In the genomic region with DNA sequence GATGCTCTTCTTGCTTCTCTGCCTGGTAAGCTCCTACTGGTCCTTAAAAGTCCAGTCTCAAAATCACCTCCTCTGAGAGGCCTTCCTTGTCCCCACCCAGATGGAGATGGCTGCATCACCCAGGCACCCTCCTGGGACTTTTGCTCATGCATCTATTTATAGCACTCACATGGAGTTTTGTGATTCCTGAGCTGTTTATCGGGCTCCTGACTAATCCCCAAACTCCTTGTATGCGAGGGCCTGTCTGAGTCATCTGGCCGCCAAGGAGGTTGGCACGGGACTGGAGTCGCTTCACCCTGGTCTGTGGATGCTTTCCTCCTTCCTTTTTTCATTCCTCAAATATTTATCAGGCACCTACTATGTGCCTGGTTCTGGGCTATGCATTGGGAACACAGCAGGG, we compare ENCODE assay signal across 1 cellular context.
TF ChIP-seq lines count a peak whose summit lies in the region.

No MANE protein-coding gene starts in this region.

TF ChIP-seq in SK-N-SH, 30 proteins besides CTCF, POLR2A, EP300 and RAD21 (continued from another document):
- TF ChIP-seq, protein P1, sequence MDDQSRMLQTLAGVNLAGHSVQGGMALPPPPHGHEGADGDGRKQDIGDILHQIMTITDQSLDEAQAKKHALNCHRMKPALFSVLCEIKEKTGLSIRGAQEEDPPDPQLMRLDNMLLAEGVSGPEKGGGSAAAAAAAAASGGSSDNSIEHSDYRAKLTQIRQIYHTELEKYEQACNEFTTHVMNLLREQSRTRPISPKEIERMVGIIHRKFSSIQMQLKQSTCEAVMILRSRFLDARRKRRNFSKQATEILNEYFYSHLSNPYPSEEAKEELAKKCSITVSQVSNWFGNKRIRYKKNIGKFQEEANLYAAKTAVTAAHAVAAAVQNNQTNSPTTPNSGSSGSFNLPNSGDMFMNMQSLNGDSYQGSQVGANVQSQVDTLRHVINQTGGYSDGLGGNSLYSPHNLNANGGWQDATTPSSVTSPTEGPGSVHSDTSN (IDR thresholded peaks at IDR 0.05) = peak; percentile 36
- TF ChIP-seq GABPA (IDR thresholded peaks at IDR 0.05; ENCODE audit: low read depth) = no peak
- peak; percentile 85 for TF ChIP-seq NFIC (IDR thresholded peaks at IDR 0.05; ENCODE audit: borderline replicate concordance)
- TF ChIP-seq POLR2AphosphoS5 (IDR thresholded peaks at IDR 0.05; ENCODE audit: low read depth, low read length) = peak; percentile 59; the same call in 1 of the 2 replicates
- TF ChIP-seq RXRA (IDR thresholded peaks at IDR 0.05; ENCODE audit: borderline replicate concordance, low read depth) = no peak; the same call in 1 of the 2 replicates
- TF ChIP-seq, protein P2, sequence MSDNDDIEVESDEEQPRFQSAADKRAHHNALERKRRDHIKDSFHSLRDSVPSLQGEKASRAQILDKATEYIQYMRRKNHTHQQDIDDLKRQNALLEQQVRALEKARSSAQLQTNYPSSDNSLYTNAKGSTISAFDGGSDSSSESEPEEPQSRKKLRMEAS (IDR thresholded peaks at IDR 0.05; ENCODE audit: low read depth) = peak; percentile 83
TF ChIP-seq in SK-N-SH: peak in this region for 10.
